12 cellular contexts compared by ENCODE assay signal in genomic region chr2:135043345-135043744, GRCh38. TPM values are rescaled to one million over a fixed set of nuclear protein-coding genes. Genes with fewer than 3 reads are reported as not detected.
A peak's percentile ranks its signal among the peaks of the same experiment; 100 is the strongest.
DNase-seq lines count a peak whose midpoint lies in the region; ATAC-seq and TF ChIP-seq lines count a peak whose summit lies in the region.
"Had no signal": no experiment of that assay in that cellular context is flagged by ENCODE, and none has a peak within 500 bp of the region (broad histone marks: within the 10 kb centered on the region; RNA-seq: fewer than 3 reads in every experiment).

No MANE protein-coding gene starts in this region.

- no peak overlapping the region for H4K91ac ChIP-seq in IMR-90 (ENCODE audit: insufficient read depth, low read depth, low read length)

- no peak overlapping the region for H3K4me3 ChIP-seq in CD8-positive, alpha-beta T cell (ENCODE audit: low read depth, low read length)
- H3K4me3 ChIP-seq in IMR-90 (ENCODE audit: insufficient read depth, low read depth, low read length) = no peak overlapping the region
- H3K4me3 ChIP-seq in astrocyte of the spinal cord (ENCODE audit: low read depth, low read length) = no peak overlapping the region
- no peak overlapping the region for H3K4me3 ChIP-seq in osteoblast (ENCODE audit: insufficient read depth, low read length)

- H3K4ac ChIP-seq in IMR-90 (ENCODE audit: low read depth, low read length) = no peak overlapping the region

- no peaks in the 10 kb centered on the region for H3K79me1 ChIP-seq in IMR-90 (ENCODE audit: low read depth in 1 of 2, low read length in 2 of 2)

- no peak for TF ChIP-seq RAD21 in IMR-90 (IDR thresholded peaks at IDR 0.05; ENCODE audit: low read length)

- no peak overlapping the region for H3K4me3 Mint-ChIP-seq in CD8-positive, alpha-beta T cell

- no peak overlapping the region for H3K56ac ChIP-seq in IMR-90 (ENCODE audit: extremely low read depth, insufficient read depth, low read length)

- no peak overlapping the region for H3K14ac ChIP-seq in IMR-90 (replicated peaks; ENCODE audit: low read depth, low read length)

- no peak overlapping the region for H3K9ac ChIP-seq in IMR-90 (ENCODE audit: low read depth, low read length)

- ATAC-seq in CD8-positive, alpha-beta T cell = no peak
- ATAC-seq in IMR-90 (ENCODE audit: low read depth) = no peak
- ATAC-seq in GM19452 (IDR thresholded peaks at IDR 0.05; ENCODE audit: unreplicated experiment) = no peak
- no peak for ATAC-seq in GM21528 (IDR thresholded peaks at IDR 0.05; ENCODE audit: low FRiP score, unreplicated experiment)

- CTCF ChIA-PET in CD8-positive, alpha-beta T cell (lab: Charles Lee) = no interaction called here
- CTCF ChIA-PET in IMR-90 (lab: Yijun Ruan, JAX) = no interaction called here

- H2AFZ ChIP-seq in IMR-90 (replicated peaks; ENCODE audit: low read length, poor library complexity) (no peak overlapping the region), osteoblast (ENCODE audit: low read length) (no peak overlapping the region)

- H3K36me3 ChIP-seq in CD8-positive, alpha-beta T cell (ENCODE audit: insufficient read depth, low read length) = no peaks in the 10 kb centered on the region
- H3K36me3 ChIP-seq in IMR-90 (ENCODE audit: control insufficient read depth, insufficient read depth, low read length) (no peaks in the 10 kb centered on the region), osteoblast (ENCODE audit: insufficient read depth, low read length) (no peaks in the 10 kb centered on the region)

- H3K36me3 Mint-ChIP-seq in CD8-positive, alpha-beta T cell = no peaks in the 10 kb centered on the region

- TF ChIP-seq CTCF in CD8-positive, alpha-beta T cell (IDR thresholded peaks at IDR 0.05) = peak; percentile 30
- peak; percentile 38 for TF ChIP-seq CTCF in IMR-90 (conservative IDR thresholded peaks at IDR 0.05; ENCODE audit: low read depth, low read length)
- TF ChIP-seq CTCF in astrocyte of the spinal cord (IDR thresholded peaks at IDR 0.05; ENCODE audit: low read depth, low read length) = peak; percentile 35
- peak; percentile 56 for TF ChIP-seq CTCF in osteoblast (IDR thresholded peaks at IDR 0.05; ENCODE audit: extremely low read depth, low read depth, low read length)

- no peaks in the 10 kb centered on the region for H3K27me3 Mint-ChIP-seq in CD8-positive, alpha-beta T cell (ENCODE audit: low read depth)

- no peaks in the 10 kb centered on the region for H3K79me2 ChIP-seq in osteoblast (ENCODE audit: insufficient read depth, low read length)

- no CpG with 5 or more reads among the region's 2 CpGs for WGBS in IMR-90 (ENCODE audit: extremely low coverage in 2 of 2, insufficient read length in 1 of 2), 2 experiments

- intact Hi-C loops in CD8-positive, alpha-beta T cell (cut with DNase I, micrococcal nuclease) = no loop called here
- intact Hi-C loops in IMR-90 (cut with micrococcal nuclease) = no loop called here

- no peak for TF ChIP-seq POLR2A in IMR-90 (IDR thresholded peaks at IDR 0.05; ENCODE audit: low read depth, low read length)

- in situ Hi-C loops in IMR-90 (cut with MboI; ENCODE audit: low sequenced_read_pairs) (no loop called here), astrocyte of the spinal cord (cut with HindIII; ENCODE audit: low sequenced_read_pairs) (no loop called here)

- no peak overlapping the region for H2AK9ac ChIP-seq in IMR-90 (replicated peaks; ENCODE audit: low read depth, low read length, poor library complexity)

- no peaks in the 10 kb centered on the region for H3K4me1 ChIP-seq in CD8-positive, alpha-beta T cell (ENCODE audit: insufficient read depth, low read length)
- H3K4me1 ChIP-seq in IMR-90 (ENCODE audit: control insufficient read depth, insufficient read depth, low read length) (no peaks in the 10 kb centered on the region), osteoblast (ENCODE audit: insufficient read depth, low read length) (no peaks in the 10 kb centered on the region)

- no peak overlapping the region for H2BK5ac ChIP-seq in IMR-90 (ENCODE audit: low read depth, low read length, poor library complexity, severe bottlenecking)

- no peak overlapping the region for H3K18ac ChIP-seq in IMR-90 (ENCODE audit: low read depth, low read length)

- no peak overlapping the region for H2AK5ac ChIP-seq in IMR-90 (ENCODE audit: low read depth, low read length)

- no peaks in the 10 kb centered on the region for H3K27me3 ChIP-seq in CD8-positive, alpha-beta T cell (ENCODE audit: insufficient read depth, low read length)
- H3K27me3 ChIP-seq in IMR-90 (ENCODE audit: control insufficient read depth, insufficient read depth, low read length) (peaks cover 8% of the 10 kb centered on the region; the same call in 1 of the 2 replicates), osteoblast (ENCODE audit: insufficient read depth, low read length) (peaks cover 18% of the 10 kb centered on the region)

- H3K9me3 Mint-ChIP-seq in CD8-positive, alpha-beta T cell = no peaks in the 10 kb centered on the region

- H3K4me2 ChIP-seq in IMR-90 (ENCODE audit: low read depth, low read length) = no peak overlapping the region
- no peak overlapping the region for H3K4me2 ChIP-seq in osteoblast (ENCODE audit: insufficient read depth, low read length)

- H2BK15ac ChIP-seq in IMR-90 (ENCODE audit: low read depth, low read length) = no peak overlapping the region

- H3K27ac Mint-ChIP-seq in CD8-positive, alpha-beta T cell = no peak overlapping the region

- no peak overlapping the region for H2BK120ac ChIP-seq in IMR-90 (ENCODE audit: low read depth, low read length)

- dilution Hi-C loops in IMR-90 (cut with HindIII; ENCODE audit: low sequenced_read_pairs, unreplicated experiment) = no loop called here

- no TSS peak for BruUV-seq in IMR-90 (replicated peaks; lab: Mats Ljungman, UMichigan)

- no peak overlapping the region for H3K23ac ChIP-seq in IMR-90 (ENCODE audit: low read depth, low read length)

- H4K20me1 ChIP-seq in IMR-90 (ENCODE audit: insufficient read depth, low read length) (no peaks in the 10 kb centered on the region), osteoblast (ENCODE audit: insufficient read depth, low read length) (no peaks in the 10 kb centered on the region)

- peak in 2 of 7 experiments; percentile 7 to 30 for DNase-seq in CD8-positive, alpha-beta T cell
- DNase-seq in IMR-90 = no peak
- no peak for DNase-seq in astrocyte of the spinal cord (ENCODE audit: low read depth, low spot score)
- no peak for DNase-seq in osteoblast (ENCODE audit: insufficient read length, low spot score, missing footprints)
- no peak for DNase-seq in SIG-M5 (lab: John Stamatoyannopoulos, UW)
- no peak for DNase-seq in GF-D8 (lab: John Stamatoyannopoulos, UW)
- DNase-seq: hypothalamus, occipital lobe had no signal

- H3K9me3 ChIP-seq in CD8-positive, alpha-beta T cell (ENCODE audit: low read length) = no peaks in the 10 kb centered on the region
- no peaks in the 10 kb centered on the region for H3K9me3 ChIP-seq in IMR-90 (ENCODE audit: control insufficient read depth, insufficient read depth, low read length)
- no peaks in the 10 kb centered on the region for H3K9me3 ChIP-seq in osteoblast (ENCODE audit: low read depth, low read length)

- no peak overlapping the region for H4K5ac ChIP-seq in IMR-90 (ENCODE audit: low read depth, low read length)

- no peaks in the 10 kb centered on the region for H3K9me1 ChIP-seq in IMR-90 (ENCODE audit: insufficient read depth, low read length)

- H4K8ac ChIP-seq in IMR-90 (ENCODE audit: low read depth in 2 of 2, low read length in 2 of 2) = no peak overlapping the region

- POLR2A ChIA-PET in CD8-positive, alpha-beta T cell (lab: Charles Lee) = no interaction called here
- POLR2A ChIA-PET in IMR-90 (lab: Charles Lee; ENCODE audit: unreplicated experiment) = no interaction called here

- H3K4me1 Mint-ChIP-seq in CD8-positive, alpha-beta T cell (ENCODE audit: low read depth) = no peaks in the 10 kb centered on the region

- no peak overlapping the region for H3K27ac ChIP-seq in CD8-positive, alpha-beta T cell (ENCODE audit: low read depth, low read length)
- H3K27ac ChIP-seq in IMR-90 (ENCODE audit: insufficient read depth, low read length) = no peak overlapping the region
- no peak overlapping the region for H3K27ac ChIP-seq in osteoblast (ENCODE audit: low read depth, low read length)

- H2BK20ac ChIP-seq in IMR-90 (ENCODE audit: low read depth, low read length) = no peak overlapping the region

TF ChIP-seq in IMR-90, 13 proteins besides CTCF, POLR2A, EP300 and RAD21:
- TF ChIP-seq ELK1 (IDR thresholded peaks at IDR 0.05; ENCODE audit: borderline replicate concordance, low read depth, low read length) (no peak), BHLHE40 (IDR thresholded peaks at IDR 0.05; ENCODE audit: low read depth, low read length) (no peak), MXI1 (IDR thresholded peaks at IDR 0.05; ENCODE audit: borderline replicate concordance, low read depth, low read length) (no peak), FOS (IDR thresholded peaks at IDR 0.05; ENCODE audit: low read depth, low read length) (no peak), MAFK (IDR thresholded peaks at IDR 0.05; ENCODE audit: low read depth, low read length) (no peak), RFX5 (IDR thresholded peaks at IDR 0.05; ENCODE audit: low read depth, low read length) (no peak)

RNA-seq across cellular contexts. Expression of gene MAP3K19, which starts 3.9 kb away (rescaled TPM):
- not detected for total RNA-seq in CD8-positive, alpha-beta T cell
- not detected in 2 replicates for total RNA-seq in IMR-90 (2012; rRNA removed)
- not detected in 2 replicates for polyA plus RNA-seq in IMR-90 (2012; rRNA removed)
- not detected in 2 replicates for polyA plus RNA-seq in IMR-90 (2012; cell fraction: cytosol; rRNA removed)
- polyA plus RNA-seq in IMR-90 (2012; cell fraction: nucleus; rRNA removed; ENCODE audit: low replicate concordance) = not detected in 2 replicates
- total RNA-seq in osteoblast = not detected in 2 replicates
- total RNA-seq: M059J had no signal
- polyA plus RNA-seq: adipose tissue had no signal

RNA-seq across cellular contexts. Expression of gene RAB3GAP1, which starts 8.7 kb away (rescaled TPM):
- 10 to 100 TPM; 31.0 to 32.8 TPM for total RNA-seq in CD8-positive, alpha-beta T cell
- 65.8 and 85.5 TPM in 2 replicates for total RNA-seq in IMR-90 (2012; rRNA removed)
- polyA plus RNA-seq in IMR-90 (2012; rRNA removed) = 16.2 and 21.2 TPM in 2 replicates
- polyA plus RNA-seq in IMR-90 (2012; cell fraction: cytosol; rRNA removed) = 5.0 and 10.4 TPM in 2 replicates
- 5.1 and 25.2 TPM in 2 replicates for polyA plus RNA-seq in IMR-90 (2012; cell fraction: nucleus; rRNA removed; ENCODE audit: low replicate concordance)
- total RNA-seq in osteoblast = 89.0 and 90.5 TPM in 2 replicates
